In the genomic region with DNA sequence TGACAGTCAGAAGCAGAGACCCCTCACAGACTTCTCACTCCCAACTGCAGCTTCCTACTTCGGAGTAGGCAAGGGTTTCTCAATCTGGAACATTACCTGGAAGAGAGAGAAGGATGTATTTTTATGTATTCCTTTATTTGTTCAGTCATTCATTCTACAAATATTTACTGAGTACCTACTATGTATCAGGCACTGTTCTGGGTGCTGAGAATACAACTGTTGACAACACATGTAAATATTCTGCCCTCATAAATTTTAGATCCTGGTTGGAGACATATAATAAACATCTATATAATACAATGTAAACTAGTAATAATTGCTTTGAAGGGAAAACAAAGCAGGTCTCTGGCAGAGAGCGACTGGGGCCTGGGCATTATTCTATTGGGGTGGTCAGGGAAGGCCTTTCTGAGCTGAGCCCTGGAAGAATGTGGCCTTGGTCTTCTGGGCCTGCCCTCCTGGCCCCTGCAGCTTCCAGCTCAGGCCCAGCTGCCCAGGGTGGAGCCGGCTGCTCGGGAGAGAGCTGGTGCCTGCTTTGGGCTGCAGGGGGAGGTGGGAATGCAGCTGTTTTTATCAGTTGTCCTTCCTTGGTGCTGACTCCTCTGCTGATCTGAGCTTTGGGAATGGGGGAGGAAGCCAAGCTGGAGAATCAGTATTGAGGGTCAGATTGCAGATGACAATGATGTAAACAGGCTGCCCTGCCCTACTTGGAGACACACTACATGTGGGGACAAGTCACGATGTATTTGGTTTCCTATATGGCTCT, we compare ENCODE assay signal across 23 cellular contexts. TPM values are rescaled to one million over a fixed set of nuclear protein-coding genes. Genes with fewer than 3 reads are reported as not detected.
DNase-seq lines count a peak whose midpoint lies in the region; ATAC-seq, FAIRE-seq and TF ChIP-seq lines count a peak whose summit lies in the region.
"Had no signal": no experiment of that assay in that cellular context is flagged by ENCODE, and none has a peak within 500 bp of the region (broad histone marks: within the 10 kb centered on the region; RNA-seq: fewer than 3 reads in every experiment).

No MANE protein-coding gene starts in this region.

- no peaks in the 10 kb centered on the region for H3K36me3 ChIP-seq in bronchial epithelial cell (ENCODE audit: control insufficient read depth, insufficient read depth, low read length)
- H3K36me3 ChIP-seq in prostate gland = no peaks in the 10 kb centered on the region

- H3K27ac ChIP-seq in prostate gland = peak overlapping the region; percentile 60 to 65
- H3K27ac ChIP-seq: KMS-11, parathyroid adenoma, SK-N-MC had no signal

- 51% methylated on average over 5 of the region's 5 CpGs for WGBS in prostate gland

- intact Hi-C loops in prostate gland (cut with DNase I) = no loop called here
- intact Hi-C loops in left colon (cut with DNase I, micrococcal nuclease) = no loop called here

- H3K27me3 ChIP-seq in bronchial epithelial cell (ENCODE audit: control insufficient read depth, insufficient read depth, low read length) = no peaks in the 10 kb centered on the region
- no peaks in the 10 kb centered on the region for H3K27me3 ChIP-seq in prostate gland (replicated peaks; ENCODE audit: insufficient read depth)

- DNase-seq in LHCN-M2 (ENCODE audit: low read depth) = peak; percentile 90
- DNase-seq in bronchial epithelial cell (ENCODE audit: low read depth) = peak; percentile 36
- peak; percentile 73 for DNase-seq in islet precursor cell
- peak; percentile 8 for DNase-seq in prostate gland (ENCODE audit: low spot score)
- DNase-seq in NCI-H1092 treated with DMSO at 0.1 percent for 48 hours (lab: John Stamatoyannopoulos, UW) = no peak
- DNase-seq in left colon = no peak
- DNase-seq: activated CD4-positive, alpha-beta T cell treated with anti-CD3 and anti-CD28 coated beads for 1 hour; Caco-2; effector memory CD4-positive, alpha-beta T cell; mucosa of descending colon; NCI-H1048; NCI-H2081; NCI-H526 treated with DMSO at 0.1 percent for 48 hours; OCI-M1; T1000 had no signal

- no peak for TF ChIP-seq CTCF in bronchial epithelial cell (IDR thresholded peaks at IDR 0.05; ENCODE audit: insufficient read depth, low read length, severe bottlenecking)
- no peak for TF ChIP-seq CTCF in prostate gland (IDR thresholded peaks at IDR 0.05)

- TF ChIP-seq POLR2A in prostate gland (IDR thresholded peaks at IDR 0.05) = no peak

- H3K4me3 ChIP-seq in bronchial epithelial cell (ENCODE audit: low read depth, low read length) (no peak overlapping the region), prostate gland (no peak overlapping the region)
- H3K4me3 ChIP-seq: mucosa of descending colon, SK-N-MC had no signal

- ATAC-seq in GM21619 (IDR thresholded peaks at IDR 0.05; ENCODE audit: unreplicated experiment) = no peak
- no peak for ATAC-seq in GM19452 (IDR thresholded peaks at IDR 0.05; ENCODE audit: unreplicated experiment)
- ATAC-seq in left colon = no peak
- ATAC-seq: mucosa of descending colon; stimulated activated memory B cell treated with anti-CD40 and anti-IgM and Interleukin-4, amounts not matched to agents 10 μg/mL and 1 μg/mL and 100 μg/mL, for 72 hours had no signal

- FAIRE-seq in bronchial epithelial cell (lab: Jason Lieb, UNC) = no peak
- FAIRE-seq: G401.6 had no signal

- H3K9me3 ChIP-seq in prostate gland = no peaks in the 10 kb centered on the region
- H3K9me3 ChIP-seq: Caco-2, mucosa of descending colon had no signal

- peaks cover 6% of the 10 kb centered on the region for H3K4me1 ChIP-seq in prostate gland (replicated peaks)
- H3K4me1 ChIP-seq: Caco-2, parathyroid adenoma had no signal

RNA-seq across cellular contexts. Expression of a gene that starts 46.8 kb away (rescaled TPM):
- 14.6 and 15.6 TPM in 2 replicates for total RNA-seq in LHCN-M2 (2014; rRNA removed)
- polyA plus RNA-seq in LHCN-M2 (2012) = 18.2 TPM
- total RNA-seq in bronchial epithelial cell = under 0.01 TPM in 1 of 2 replicates, not detected in the other
- 10 to 100 TPM; 12.3 to 14.7 TPM for total RNA-seq in prostate gland
- total RNA-seq in left colon = 1 to 10 TPM in 1 of 2 donors, under 1 TPM in 1; 0.49 to 1.5 TPM
- total RNA-seq: activated T-helper 2 cell treated with anti-CD3 and anti-CD28 coated beads, Interferon-gamma antibody, Interleukin-2, Interleukin-4, amounts not matched to agents 10 μg/mL and 5 μg/mL and 100 μg/mL, durations not matched to agents 14 hours and 24 hours and 36 hours; Caco-2 had no signal

Comparison
In these comparisons a context has a peak if more than half of its experiments do, and no peak if none do; other contexts are left out.
1. DNase-seq: peak in LHCN-M2 (single experiment), bronchial epithelial cell (single experiment), islet precursor cell (single experiment) and prostate gland (single experiment); none in NCI-H1092 treated with DMSO at 0.1 percent for 48 hours (single experiment) and left colon (0 of 2).